14 cellular contexts compared by ENCODE assay signal in genomic region chr17:83135692-83136091, GRCh38. TPM values are rescaled to one million over a fixed set of nuclear protein-coding genes. Genes with fewer than 3 reads are reported as not detected.
"Had no signal": no experiment of that assay in that cellular context is flagged by ENCODE, and none has a peak within 500 bp of the region (broad histone marks: within the 10 kb centered on the region; RNA-seq: fewer than 3 reads in every experiment).

No MANE protein-coding gene starts in this region.

- H3K27ac ChIP-seq: cardiac muscle cell, prostate gland had no signal

- H3K4me3 ChIP-seq: cardiac muscle cell, prostate gland had no signal

- DNase-seq: activated B cell treated with CpG ODN at 0.5 μM for 24 hours; activated naive CD4-positive, alpha-beta T cell treated with anti-CD3 and anti-CD28 coated beads for 36 hours; activated T-cell treated with anti-CD3 and anti-CD28 coated beads, Interleukin-2, amount 50 U/mL, for 72 hours; erythroblast; hippocampal formation; kidney glomerular epithelial cell; nucleus accumbens; stimulated activated CD4-positive, alpha-beta T cell treated with anti-CD3 and anti-CD28 coated beads, Interleukin-4, amount 100 ng/mL, for 1 hour; T-helper 17 cell had no signal

- H3K36me3 Mint-ChIP-seq: naive thymus-derived CD4-positive, alpha-beta T cell had no signal

- H3K9me3 Mint-ChIP-seq: activated B cell treated with CpG ODN at 0.5 μM for 24 hours; activated naive CD4-positive, alpha-beta T cell treated with anti-CD3 and anti-CD28 coated beads for 36 hours; activated T-cell treated with anti-CD3 and anti-CD28 coated beads, Interleukin-2, amount 50 U/mL, for 72 hours; naive thymus-derived CD4-positive, alpha-beta T cell; stimulated activated naive CD8-positive, alpha-beta T cell treated with anti-CD3 and anti-CD28 coated beads, Interleukin-15, amount 100 ng/mL, for 72 hours had no signal

- H3K36me3 ChIP-seq: cardiac muscle cell, prostate gland had no signal

- H3K27ac Mint-ChIP-seq: activated B cell treated with CpG ODN at 0.5 μM for 24 hours; activated naive CD4-positive, alpha-beta T cell treated with anti-CD3 and anti-CD28 coated beads for 36 hours; activated T-cell treated with anti-CD3 and anti-CD28 coated beads, Interleukin-2, amount 50 U/mL, for 72 hours; endodermal cell; naive thymus-derived CD4-positive, alpha-beta T cell; T-helper 17 cell had no signal

- H3K27me3 ChIP-seq: cardiac muscle cell had no signal

- H3K9me3 ChIP-seq: prostate gland had no signal

- ATAC-seq: activated T-cell treated with anti-CD3 and anti-CD28 coated beads, Interleukin-2, amount 50 U/mL, for 72 hours; naive thymus-derived CD4-positive, alpha-beta T cell; stimulated activated naive CD8-positive, alpha-beta T cell treated with anti-CD3 and anti-CD28 coated beads, Interleukin-15, amount 100 ng/mL, for 72 hours; T-helper 17 cell had no signal

- H3K4me1 ChIP-seq: prostate gland had no signal

- H3K4me1 Mint-ChIP-seq: activated B cell treated with CpG ODN at 0.5 μM for 24 hours, endodermal cell had no signal

- H3K4me3 Mint-ChIP-seq: activated B cell treated with CpG ODN at 0.5 μM for 24 hours; activated naive CD4-positive, alpha-beta T cell treated with anti-CD3 and anti-CD28 coated beads for 36 hours; activated T-cell treated with anti-CD3 and anti-CD28 coated beads, Interleukin-2, amount 50 U/mL, for 72 hours; endodermal cell; naive thymus-derived CD4-positive, alpha-beta T cell; stimulated activated naive CD8-positive, alpha-beta T cell treated with anti-CD3 and anti-CD28 coated beads, Interleukin-15, amount 100 ng/mL, for 72 hours; T-helper 17 cell had no signal

RNA-seq across cellular contexts. Expression of gene METRNL, which starts 56.3 kb away (rescaled TPM):
- polyA plus RNA-seq: naive thymus-derived CD4-positive, alpha-beta T cell had no signal
